In the genomic region with DNA sequence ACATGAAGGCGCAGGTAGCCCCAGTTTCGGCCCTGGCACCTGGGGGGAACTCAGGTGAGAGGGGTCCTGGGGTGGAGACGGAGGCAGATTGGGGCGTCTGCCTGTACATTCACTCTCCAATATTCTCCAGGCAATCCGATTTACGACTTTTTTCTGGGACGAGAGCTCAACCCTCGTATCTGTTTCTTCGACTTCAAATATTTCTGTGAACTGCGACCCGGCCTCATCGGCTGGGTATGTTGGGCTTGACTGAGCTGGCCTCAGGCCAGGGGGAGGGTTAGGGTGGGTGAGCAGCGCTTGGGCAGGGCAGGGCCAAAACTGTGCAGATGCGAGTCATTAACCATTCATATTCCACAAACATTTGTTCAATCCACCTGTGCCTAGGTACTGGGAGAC, we compare ENCODE assay signal across 1 cellular context.
TF ChIP-seq lines count a peak whose summit lies in the region.

No MANE protein-coding gene starts in this region.

TF ChIP-seq in GM12878, 131 proteins besides CTCF, POLR2A, EP300 and RAD21:
- no peak for TF ChIP-seq NFXL1 (IDR thresholded peaks at IDR 0.05; ENCODE audit: borderline replicate concordance)
- TF ChIP-seq HDAC2 (IDR thresholded peaks at IDR 0.05): no peak
- no peak for TF ChIP-seq MYC (IDR thresholded peaks at IDR 0.05; ENCODE audit: insufficient read depth, insufficient read length, insufficient replicate concordance, low read length, severe bottlenecking)
- no peak for TF ChIP-seq SMARCA5 (IDR thresholded peaks at IDR 0.05)
- 0 out of 2 replicates have a peak, but pooled peaks have one; percentile 37 for TF ChIP-seq PML (IDR thresholded peaks at IDR 0.05; ENCODE audit: low read length)
